ENCODE assay signal across 1 cellular context in the genomic region with DNA sequence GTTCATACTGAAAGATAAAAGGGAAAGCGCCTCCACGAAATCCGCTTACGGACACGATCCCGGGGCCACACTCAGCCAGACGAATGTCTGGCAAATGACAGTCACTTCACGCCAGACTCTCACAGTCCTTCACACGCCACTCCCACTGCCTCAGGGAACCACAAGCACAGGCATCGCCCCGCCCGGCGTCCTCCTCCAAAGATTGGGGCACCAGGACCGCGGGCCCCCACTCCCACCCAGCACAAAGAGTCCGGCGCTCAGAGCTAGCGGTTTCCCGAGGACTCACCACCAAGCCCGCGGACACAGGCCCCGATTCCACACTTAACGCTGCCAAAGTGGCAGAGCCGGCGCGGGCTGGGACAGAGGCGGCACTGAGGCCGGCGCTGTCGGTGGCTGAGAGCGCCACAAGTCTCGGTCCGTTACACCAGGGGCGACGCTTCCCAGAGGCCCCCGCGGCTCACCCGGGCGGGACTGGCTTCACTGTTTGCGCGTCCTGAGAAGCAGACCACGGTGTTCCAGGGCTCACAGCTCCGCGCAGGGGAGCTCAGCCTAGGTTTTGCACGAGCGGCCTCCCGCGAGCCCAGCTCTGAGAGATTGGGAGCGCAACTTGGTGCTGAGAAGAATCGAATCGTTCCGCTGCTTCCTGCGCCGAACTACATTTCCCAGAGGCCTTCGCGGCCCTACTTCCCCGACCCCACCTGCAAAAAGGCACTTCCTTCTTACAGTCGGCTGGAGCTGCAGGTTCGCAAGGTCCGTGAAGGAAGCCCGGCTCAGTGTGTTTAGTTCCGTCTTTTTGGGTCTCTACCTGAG.
TF ChIP-seq lines count a peak whose summit lies in the region.

Gene ZNF569 (minus strand): TSS at position 647 of the 810 bp plus-strand sequence. CDS start 22,523 bp downstream, outside the sequence.

TF ChIP-seq in HepG2, 621 proteins besides CTCF, POLR2A, EP300 and RAD21 (continued from another document and continues in another):
- no peak for TF ChIP-seq AFF4 (CRISPR knock-in tag; IDR thresholded peaks at IDR 0.05)
- peak; percentile 65; the same call in 1 of the 2 replicates for TF ChIP-seq ZNF333 (CRISPR knock-in tag; IDR thresholded peaks at IDR 0.05; ENCODE audit: borderline replicate concordance)
- TF ChIP-seq ZNF33B (CRISPR knock-in tag; IDR thresholded peaks at IDR 0.05): 0 out of 2 replicates have a peak, but pooled peaks have one; percentile 58
- no peak for TF ChIP-seq CREB3 (CRISPR knock-in tag; IDR thresholded peaks at IDR 0.05)
- no peak for TF ChIP-seq SETDB1 (CRISPR knock-in tag; IDR thresholded peaks at IDR 0.05; ENCODE audit: borderline replicate concordance)
- TF ChIP-seq TOPORS (CRISPR knock-in tag; IDR thresholded peaks at IDR 0.05): peak; percentile 40; the same call in 1 of the 2 replicates
- TF ChIP-seq ZNF431 (CRISPR knock-in tag; IDR thresholded peaks at IDR 0.05; ENCODE audit: borderline replicate concordance, low read depth): no peak
- TF ChIP-seq ZNF430 (CRISPR knock-in tag; IDR thresholded peaks at IDR 0.05): 0 out of 2 replicates have a peak, but pooled peaks have one; percentile 33
- TF ChIP-seq, protein P1, sequence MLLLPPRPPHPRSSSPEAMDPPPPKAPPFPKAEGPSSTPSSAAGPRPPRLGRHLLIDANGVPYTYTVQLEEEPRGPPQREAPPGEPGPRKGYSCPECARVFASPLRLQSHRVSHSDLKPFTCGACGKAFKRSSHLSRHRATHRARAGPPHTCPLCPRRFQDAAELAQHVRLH (CRISPR knock-in tag; IDR thresholded peaks at IDR 0.05; ENCODE audit: borderline replicate concordance, low read depth): peak; percentile 59; the same call in 1 of the 2 replicates
- TF ChIP-seq SMAD3 (CRISPR knock-in tag; IDR thresholded peaks at IDR 0.05): peak; percentile 90; the same call in 1 of the 2 replicates
- TF ChIP-seq ZNF770 (CRISPR knock-in tag; IDR thresholded peaks at IDR 0.05): peak; percentile 40
- TF ChIP-seq CBX1 (IDR thresholded peaks at IDR 0.05; ENCODE audit: low read depth): peak; percentile 86
- peak; percentile 35; the same call in 1 of the 2 replicates for TF ChIP-seq SP5 (CRISPR knock-in tag; IDR thresholded peaks at IDR 0.05; ENCODE audit: borderline replicate concordance, low read depth)
- peak; percentile 98 for TF ChIP-seq MYPOP (CRISPR knock-in tag; IDR thresholded peaks at IDR 0.05)
- no peak for TF ChIP-seq ZNF674 (CRISPR knock-in tag; IDR thresholded peaks at IDR 0.05; ENCODE audit: low read depth)
- peak; percentile 79; the same call in 1 of the 2 replicates for TF ChIP-seq ZSCAN21 (CRISPR knock-in tag; IDR thresholded peaks at IDR 0.05; ENCODE audit: borderline replicate concordance)
- TF ChIP-seq ZNF292 (CRISPR knock-in tag; IDR thresholded peaks at IDR 0.05; ENCODE audit: borderline replicate concordance, low read depth): peak; percentile 92
- TF ChIP-seq, protein P2, sequence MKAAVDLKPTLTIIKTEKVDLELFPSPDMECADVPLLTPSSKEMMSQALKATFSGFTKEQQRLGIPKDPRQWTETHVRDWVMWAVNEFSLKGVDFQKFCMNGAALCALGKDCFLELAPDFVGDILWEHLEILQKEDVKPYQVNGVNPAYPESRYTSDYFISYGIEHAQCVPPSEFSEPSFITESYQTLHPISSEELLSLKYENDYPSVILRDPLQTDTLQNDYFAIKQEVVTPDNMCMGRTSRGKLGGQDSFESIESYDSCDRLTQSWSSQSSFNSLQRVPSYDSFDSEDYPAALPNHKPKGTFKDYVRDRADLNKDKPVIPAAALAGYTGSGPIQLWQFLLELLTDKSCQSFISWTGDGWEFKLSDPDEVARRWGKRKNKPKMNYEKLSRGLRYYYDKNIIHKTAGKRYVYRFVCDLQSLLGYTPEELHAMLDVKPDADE (CRISPR knock-in tag; IDR thresholded peaks at IDR 0.05): no peak
- no peak for TF ChIP-seq SMARCE1 (IDR thresholded peaks at IDR 0.05; ENCODE audit: borderline replicate concordance)
- no peak for TF ChIP-seq TRIM24 (CRISPR knock-in tag; IDR thresholded peaks at IDR 0.05)
- peak; percentile 94 for TF ChIP-seq ZNF280D (CRISPR knock-in tag; IDR thresholded peaks at IDR 0.05)
- peak; percentile 61; the same call in 1 of the 2 replicates for TF ChIP-seq ZNF614 (CRISPR knock-in tag; IDR thresholded peaks at IDR 0.05; ENCODE audit: borderline replicate concordance)
- no peak for TF ChIP-seq ZKSCAN5 (CRISPR knock-in tag; IDR thresholded peaks at IDR 0.05)
- TF ChIP-seq SP1 (IDR thresholded peaks at IDR 0.05): no peak
- peak; percentile 77 for TF ChIP-seq SP1 (CRISPR knock-in tag; IDR thresholded peaks at IDR 0.05)
- TF ChIP-seq KDM5A (IDR thresholded peaks at IDR 0.05; ENCODE audit: borderline replicate concordance, low read length): peak; percentile 88; the same call in 1 of the 2 replicates
- peak; percentile 94 for TF ChIP-seq ZNF776 (CRISPR knock-in tag; IDR thresholded peaks at IDR 0.05)
- TF ChIP-seq KDM5B (CRISPR knock-in tag; IDR thresholded peaks at IDR 0.05; ENCODE audit: borderline replicate concordance): peak; percentile 91
- TF ChIP-seq, protein P3, sequence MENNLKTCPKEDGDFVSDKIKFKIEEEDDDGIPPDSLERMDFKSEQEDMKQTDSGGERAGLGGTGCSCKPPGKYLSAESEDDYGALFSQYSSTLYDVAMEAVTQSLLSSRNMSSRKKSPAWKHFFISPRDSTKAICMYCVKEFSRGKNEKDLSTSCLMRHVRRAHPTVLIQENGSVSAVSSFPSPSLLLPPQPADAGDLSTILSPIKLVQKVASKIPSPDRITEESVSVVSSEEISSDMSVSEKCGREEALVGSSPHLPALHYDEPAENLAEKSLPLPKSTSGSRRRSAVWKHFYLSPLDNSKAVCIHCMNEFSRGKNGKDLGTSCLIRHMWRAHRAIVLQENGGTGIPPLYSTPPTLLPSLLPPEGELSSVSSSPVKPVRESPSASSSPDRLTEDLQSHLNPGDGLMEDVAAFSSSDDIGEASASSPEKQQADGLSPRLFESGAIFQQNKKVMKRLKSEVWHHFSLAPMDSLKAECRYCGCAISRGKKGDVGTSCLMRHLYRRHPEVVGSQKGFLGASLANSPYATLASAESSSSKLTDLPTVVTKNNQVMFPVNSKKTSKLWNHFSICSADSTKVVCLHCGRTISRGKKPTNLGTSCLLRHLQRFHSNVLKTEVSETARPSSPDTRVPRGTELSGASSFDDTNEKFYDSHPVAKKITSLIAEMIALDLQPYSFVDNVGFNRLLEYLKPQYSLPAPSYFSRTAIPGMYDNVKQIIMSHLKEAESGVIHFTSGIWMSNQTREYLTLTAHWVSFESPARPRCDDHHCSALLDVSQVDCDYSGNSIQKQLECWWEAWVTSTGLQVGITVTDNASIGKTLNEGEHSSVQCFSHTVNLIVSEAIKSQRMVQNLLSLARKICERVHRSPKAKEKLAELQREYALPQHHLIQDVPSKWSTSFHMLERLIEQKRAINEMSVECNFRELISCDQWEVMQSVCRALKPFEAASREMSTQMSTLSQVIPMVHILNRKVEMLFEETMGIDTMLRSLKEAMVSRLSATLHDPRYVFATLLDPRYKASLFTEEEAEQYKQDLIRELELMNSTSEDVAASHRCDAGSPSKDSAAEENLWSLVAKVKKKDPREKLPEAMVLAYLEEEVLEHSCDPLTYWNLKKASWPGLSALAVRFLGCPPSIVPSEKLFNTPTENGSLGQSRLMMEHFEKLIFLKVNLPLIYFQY (CRISPR knock-in tag; IDR thresholded peaks at IDR 0.05; ENCODE audit: borderline replicate concordance): 0 out of 2 replicates have a peak, but pooled peaks have one; percentile 25
- TF ChIP-seq, protein P4, sequence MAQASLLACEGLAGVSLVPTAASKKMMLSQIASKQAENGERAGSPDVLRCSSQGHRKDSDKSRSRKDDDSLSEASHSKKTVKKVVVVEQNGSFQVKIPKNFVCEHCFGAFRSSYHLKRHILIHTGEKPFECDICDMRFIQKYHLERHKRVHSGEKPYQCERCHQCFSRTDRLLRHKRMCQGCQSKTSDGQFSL (CRISPR knock-in tag; IDR thresholded peaks at IDR 0.05): no peak
- TF ChIP-seq ZNF552 (CRISPR knock-in tag; IDR thresholded peaks at IDR 0.05; ENCODE audit: borderline replicate concordance): 0 out of 2 replicates have a peak, but pooled peaks have one; percentile 20
- TF ChIP-seq ZNF501 (CRISPR knock-in tag; IDR thresholded peaks at IDR 0.05): peak; percentile 72
- TF ChIP-seq, protein P5, sequence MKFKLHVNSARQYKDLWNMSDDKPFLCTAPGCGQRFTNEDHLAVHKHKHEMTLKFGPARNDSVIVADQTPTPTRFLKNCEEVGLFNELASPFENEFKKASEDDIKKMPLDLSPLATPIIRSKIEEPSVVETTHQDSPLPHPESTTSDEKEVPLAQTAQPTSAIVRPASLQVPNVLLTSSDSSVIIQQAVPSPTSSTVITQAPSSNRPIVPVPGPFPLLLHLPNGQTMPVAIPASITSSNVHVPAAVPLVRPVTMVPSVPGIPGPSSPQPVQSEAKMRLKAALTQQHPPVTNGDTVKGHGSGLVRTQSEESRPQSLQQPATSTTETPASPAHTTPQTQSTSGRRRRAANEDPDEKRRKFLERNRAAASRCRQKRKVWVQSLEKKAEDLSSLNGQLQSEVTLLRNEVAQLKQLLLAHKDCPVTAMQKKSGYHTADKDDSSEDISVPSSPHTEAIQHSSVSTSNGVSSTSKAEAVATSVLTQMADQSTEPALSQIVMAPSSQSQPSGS (CRISPR knock-in tag; IDR thresholded peaks at IDR 0.05): peak; percentile 81
